In the genomic region with DNA sequence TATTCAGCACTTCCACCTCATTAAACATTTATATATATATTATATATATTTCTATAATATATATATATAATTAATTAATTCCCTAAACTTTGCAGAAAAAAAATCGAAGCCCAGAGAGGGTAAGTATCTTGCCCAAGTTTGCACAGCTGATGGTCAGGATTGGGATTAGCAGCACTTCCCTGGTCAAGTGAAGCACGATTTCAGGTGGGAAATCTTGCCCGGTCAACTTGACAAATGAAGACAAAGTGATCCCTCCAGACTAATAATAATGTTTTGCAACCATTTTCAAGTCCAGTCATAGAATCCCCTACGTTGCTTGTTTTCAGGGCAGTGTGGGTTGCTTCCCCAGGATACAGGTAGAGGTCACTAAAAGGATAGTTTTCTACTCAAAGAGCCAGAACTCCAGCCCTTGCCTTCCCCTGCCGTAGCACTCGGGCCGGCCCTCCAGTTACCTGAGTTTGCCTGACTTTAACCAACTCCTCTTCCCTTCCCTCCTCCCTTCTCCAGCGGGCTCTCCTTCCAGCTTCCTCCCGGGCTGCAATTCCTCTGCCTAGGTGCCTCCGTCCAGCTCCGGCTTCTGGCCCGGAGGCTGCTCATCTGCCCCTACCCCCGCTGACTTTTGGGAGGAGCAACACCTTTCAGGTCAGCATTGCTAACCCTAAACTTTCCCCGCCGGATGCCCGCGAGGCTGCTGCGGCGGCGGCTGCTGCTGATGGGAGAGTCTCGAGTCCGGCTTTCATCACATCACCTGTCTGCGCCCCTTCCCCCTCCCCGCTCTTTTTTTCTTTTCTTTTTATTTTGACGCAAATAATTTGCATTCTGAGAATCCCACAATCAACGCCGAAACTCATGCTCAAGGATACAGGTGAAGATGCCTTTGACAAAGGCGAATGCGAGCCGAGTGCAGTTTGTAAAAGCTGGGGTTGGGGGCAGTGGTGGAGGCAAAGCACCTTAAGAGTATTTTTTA, we compare ENCODE assay signal across 8 cellular contexts. TPM values are rescaled to one million over a fixed set of nuclear protein-coding genes. Genes with fewer than 3 reads are reported as not detected.
DNase-seq lines count a peak whose midpoint lies in the region; ATAC-seq lines count a peak whose summit lies in the region.

No MANE protein-coding gene starts in this region.

- peak overlapping the region; percentile 57 to 79 (median 74) for H3K4me3 Mint-ChIP-seq in CD4-positive, alpha-beta memory T cell
- H3K4me3 Mint-ChIP-seq in activated CD4-positive, alpha-beta memory T cell treated with anti-CD3 and anti-CD28 coated beads, Interleukin-2, amount 10 ng/mL, durations not matched to agents 7 days and 5 days = peak overlapping the region; percentile 46

- peak in 1 of 5 donors; percentile 31 for DNase-seq in CD4-positive, alpha-beta memory T cell
- no peak for DNase-seq in activated CD4-positive, alpha-beta memory T cell treated with anti-CD3 and anti-CD28 coated beads, Interleukin-2, amount 10 ng/mL, durations not matched to agents 7 days and 5 days
- DNase-seq in iPS DF 4.7 (ENCODE audit: extremely low read depth, low spot score) (peak; percentile 38), NCI-H2029 treated with DMSO at 0.1 percent for 48 hours (lab: John Stamatoyannopoulos, UW) (no peak), NCI-H345 (lab: John Stamatoyannopoulos, UW) (no peak)

- no peak overlapping the region for H3K27ac Mint-ChIP-seq in CD4-positive, alpha-beta memory T cell
- no peak overlapping the region for H3K27ac Mint-ChIP-seq in activated CD4-positive, alpha-beta memory T cell treated with anti-CD3 and anti-CD28 coated beads, Interleukin-2, amount 10 ng/mL, durations not matched to agents 7 days and 5 days

- peaks cover 3 to 20% (median 13%) of the 10 kb centered on the region in 4 donors for H3K4me1 Mint-ChIP-seq in CD4-positive, alpha-beta memory T cell
- H3K4me1 Mint-ChIP-seq in activated CD4-positive, alpha-beta memory T cell treated with anti-CD3 and anti-CD28 coated beads, Interleukin-2, amount 10 ng/mL, durations not matched to agents 7 days and 5 days = peaks cover 10% of the 10 kb centered on the region

- no peak overlapping the region for H3K27ac ChIP-seq in CD4-positive, alpha-beta memory T cell (ENCODE audit: low read depth, low read length)
- peak overlapping the region in 9 of 21 experiments; percentile 15 to 74 (median 45) for H3K27ac ChIP-seq in skin epidermis

- CTCF ChIA-PET in CD4-positive, alpha-beta memory T cell (lab: Charles Lee; ENCODE audit: partially characterized antibody) = no interaction called here
- CTCF ChIA-PET in activated CD4-positive, alpha-beta memory T cell treated with anti-CD3 and anti-CD28 coated beads, Interleukin-2, amount 10 ng/mL, durations not matched to agents 7 days and 5 days (lab: Charles Lee) = no interaction called here

- no peaks in the 10 kb centered on the region for H3K36me3 Mint-ChIP-seq in CD4-positive, alpha-beta memory T cell
- H3K36me3 Mint-ChIP-seq in activated CD4-positive, alpha-beta memory T cell treated with anti-CD3 and anti-CD28 coated beads, Interleukin-2, amount 10 ng/mL, durations not matched to agents 7 days and 5 days (ENCODE audit: low read depth) = no peaks in the 10 kb centered on the region

- H3K4me3 ChIP-seq in CD4-positive, alpha-beta memory T cell (ENCODE audit: low read length in 2 of 2) = no peak overlapping the region
- H3K4me3 ChIP-seq in skin epidermis = peak overlapping the region; percentile 12 to 52 (median 37)

- ATAC-seq in GM19043 (IDR thresholded peaks at IDR 0.05; ENCODE audit: low read depth, unreplicated experiment) (peak; percentile 54), HG03378 (IDR thresholded peaks at IDR 0.05; ENCODE audit: unreplicated experiment) (peak; percentile 77)

- no peaks in the 10 kb centered on the region for H3K36me3 ChIP-seq in CD4-positive, alpha-beta memory T cell (ENCODE audit: insufficient read depth, low read length)

- peaks cover 24% of the 10 kb centered on the region for H3K27me3 ChIP-seq in CD4-positive, alpha-beta memory T cell (ENCODE audit: insufficient read depth, low read length)

- no peaks in the 10 kb centered on the region for H3K9me3 Mint-ChIP-seq in CD4-positive, alpha-beta memory T cell
- H3K9me3 Mint-ChIP-seq in activated CD4-positive, alpha-beta memory T cell treated with anti-CD3 and anti-CD28 coated beads, Interleukin-2, amount 10 ng/mL, durations not matched to agents 7 days and 5 days = no peaks in the 10 kb centered on the region

- H3K4me1 ChIP-seq in CD4-positive, alpha-beta memory T cell (ENCODE audit: insufficient read depth, low read length) = peaks cover 12% of the 10 kb centered on the region

- H3K9me3 ChIP-seq in CD4-positive, alpha-beta memory T cell (ENCODE audit: control insufficient read depth in 1 of 2, low read length in 2 of 2) = no peaks in the 10 kb centered on the region

- H3K27me3 Mint-ChIP-seq in CD4-positive, alpha-beta memory T cell = peaks cover 44 to 52% of the 10 kb centered on the region in 2 donors
- peaks cover 57% of the 10 kb centered on the region for H3K27me3 Mint-ChIP-seq in activated CD4-positive, alpha-beta memory T cell treated with anti-CD3 and anti-CD28 coated beads, Interleukin-2, amount 10 ng/mL, durations not matched to agents 7 days and 5 days

- intact Hi-C loops in CD4-positive, alpha-beta memory T cell (cut with micrococcal nuclease) = no loop called here

- POLR2A ChIA-PET in CD4-positive, alpha-beta memory T cell (lab: Charles Lee; ENCODE audit: partially characterized antibody) = no interaction called here
- POLR2A ChIA-PET in activated CD4-positive, alpha-beta memory T cell treated with anti-CD3 and anti-CD28 coated beads, Interleukin-2, amount 10 ng/mL, durations not matched to agents 7 days and 5 days (lab: Charles Lee) = no interaction called here

RNA-seq across cellular contexts. Expression of gene PRLR, which starts 0.9 kb away (rescaled TPM):
- not detected for total RNA-seq in CD4-positive, alpha-beta memory T cell
- not detected for polyA plus RNA-seq in CD4-positive, alpha-beta memory T cell
- total RNA-seq in activated CD4-positive, alpha-beta memory T cell treated with anti-CD3 and anti-CD28 coated beads, Interleukin-2, amount 10 ng/mL, durations not matched to agents 7 days and 5 days = not detected

Comparison
In these comparisons a context has a peak if more than half of its experiments do, and no peak if none do; other contexts are left out.
1. H3K4me3 ChIP-seq: peak in skin epidermis (7 of 7); none in CD4-positive, alpha-beta memory T cell (0 of 2).